Comparison of ENCODE assay signal across 38 cellular contexts in genomic region chr2:139686205-139686604, GRCh38.
"Had no signal": no experiment of that assay in that cellular context is flagged by ENCODE, and none has a peak within 500 bp of the region (broad histone marks: within the 10 kb centered on the region; RNA-seq: fewer than 3 reads in every experiment).

No MANE protein-coding gene starts in this region.

- H3K9me3 ChIP-seq: ascending aorta had no signal

- DNase-seq: activated B cell treated with CpG ODN at 0.5 μM for 24 hours; activated CD4-positive, alpha-beta memory T cell treated with anti-CD3 and anti-CD28 coated beads, Interleukin-2, amount 10 ng/mL, durations not matched to agents 7 days and 5 days; activated CD4-positive, alpha-beta T cell treated with anti-CD3 and anti-CD28 coated beads for 1 hour; activated CD4-positive, alpha-beta T cell treated with anti-CD3 and anti-CD28 coated beads for 36 hours; activated CD4-positive, alpha-beta T cell treated with anti-CD3 and anti-CD28 coated beads for 48 hours; activated CD4-positive, alpha-beta T cell treated with anti-CD3 and anti-CD28 coated beads, Interleukin-2, amount 10 ng/mL, durations not matched to agents 7 days and 5 days; activated CD4-positive, alpha-beta T cell treated with anti-CD3 and anti-CD28 coated beads, Interleukin-2, amount 50 U/mL, for 48 hours; activated CD8-positive, alpha-beta memory T cell treated with anti-CD3 and anti-CD28 coated beads for 24 hours; activated CD8-positive, alpha-beta memory T cell treated with anti-CD3 and anti-CD28 coated beads, Interleukin-2, amount 10 ng/mL, durations not matched to agents 7 days and 5 days; activated CD8-positive, alpha-beta memory T cell treated with anti-CD3 and anti-CD28 coated beads, Interleukin-2, amount 50 U/mL, for 48 hours; activated CD8-positive, alpha-beta T cell treated with anti-CD3 and anti-CD28 coated beads, Interleukin-2, amount 10 ng/mL, durations not matched to agents 7 days and 5 days; activated effector memory CD4-positive, alpha-beta T cell treated with Interleukin-2 at 50 U/mL for 16 hours; activated gamma-delta T cell; activated naive CD4-positive, alpha-beta T cell treated with anti-CD3 and anti-CD28 coated beads, Interleukin-2, amount 10 ng/mL, durations not matched to agents 7 days and 5 days; activated naive CD4-positive, alpha-beta T cell treated with Interleukin-2 at 50 U/mL for 16 hours; activated naive CD8-positive, alpha-beta T cell treated with anti-CD3 and anti-CD28 coated beads, Interleukin-2, amount 10 ng/mL, durations not matched to agents 7 days and 5 days; activated naive CD8-positive, alpha-beta T cell treated with anti-CD3 and anti-CD28 coated beads, Interleukin-2, amount 50 U/mL, for 24 hours; activated T-cell treated with anti-CD3 and anti-CD28 coated beads, Interleukin-2, amount 50 U/mL, for 24 hours; activated T-cell treated with anti-CD3 and anti-CD28 coated beads, Interleukin-2, amount 50 U/mL, for 48 hours; amygdala; anterior cingulate cortex; caudate nucleus; cerebellar nuclear complex; T-helper 2 cell; T-helper 9 cell had no signal

- H3K4me3 ChIP-seq: ascending aorta, cardiac muscle cell had no signal

- H3K27me3 Mint-ChIP-seq: activated B cell treated with CpG ODN at 0.5 μM for 24 hours; activated CD4-positive, alpha-beta memory T cell treated with anti-CD3 and anti-CD28 coated beads, Interleukin-2, amount 10 ng/mL, durations not matched to agents 7 days and 5 days; activated CD4-positive, alpha-beta T cell treated with anti-CD3 and anti-CD28 coated beads for 36 hours; activated CD4-positive, alpha-beta T cell treated with anti-CD3 and anti-CD28 coated beads, Interleukin-2, amount 10 ng/mL, durations not matched to agents 7 days and 5 days; activated CD8-positive, alpha-beta memory T cell treated with anti-CD3 and anti-CD28 coated beads, Interleukin-2, amount 10 ng/mL, durations not matched to agents 7 days and 5 days; activated naive CD4-positive, alpha-beta T cell treated with anti-CD3 and anti-CD28 coated beads, Interleukin-2, amount 10 ng/mL, durations not matched to agents 7 days and 5 days; activated naive CD4-positive, alpha-beta T cell treated with anti-CD3 and anti-CD28 coated beads, Interleukin-2, amount 50 U/mL, for 24 hours; activated naive CD8-positive, alpha-beta T cell; activated naive CD8-positive, alpha-beta T cell treated with anti-CD3 and anti-CD28 coated beads, Interleukin-2, amount 10 ng/mL, durations not matched to agents 7 days and 5 days; activated naive CD8-positive, alpha-beta T cell treated with anti-CD3 and anti-CD28 coated beads, Interleukin-2, amount 50 U/mL, for 24 hours; activated T-cell treated with anti-CD3 and anti-CD28 coated beads, Interleukin-2, amount 50 U/mL, for 24 hours; brain; central memory CD8-positive, alpha-beta T cell had no signal

- H3K9me3 Mint-ChIP-seq: brain had no signal

- H3K36me3 ChIP-seq: ascending aorta, cardiac muscle cell had no signal

- H3K27ac ChIP-seq: ascending aorta, cardiac muscle cell, VCaP had no signal

- H3K4me1 Mint-ChIP-seq: activated B cell treated with CpG ODN at 0.5 μM for 24 hours; activated CD4-positive, alpha-beta memory T cell treated with anti-CD3 and anti-CD28 coated beads, Interleukin-2, amount 10 ng/mL, durations not matched to agents 7 days and 5 days; activated CD4-positive, alpha-beta T cell treated with anti-CD3 and anti-CD28 coated beads for 36 hours; activated CD4-positive, alpha-beta T cell treated with anti-CD3 and anti-CD28 coated beads, Interleukin-2, amount 10 ng/mL, durations not matched to agents 7 days and 5 days; activated CD8-positive, alpha-beta memory T cell treated with anti-CD3 and anti-CD28 coated beads, Interleukin-2, amount 10 ng/mL, durations not matched to agents 7 days and 5 days; activated naive CD4-positive, alpha-beta T cell treated with anti-CD3 and anti-CD28 coated beads, Interleukin-2, amount 10 ng/mL, durations not matched to agents 7 days and 5 days; activated naive CD4-positive, alpha-beta T cell treated with anti-CD3 and anti-CD28 coated beads, Interleukin-2, amount 50 U/mL, for 24 hours; activated naive CD8-positive, alpha-beta T cell treated with anti-CD3 and anti-CD28 coated beads, Interleukin-2, amount 10 ng/mL, durations not matched to agents 7 days and 5 days; activated naive CD8-positive, alpha-beta T cell treated with anti-CD3 and anti-CD28 coated beads, Interleukin-2, amount 50 U/mL, for 24 hours; central memory CD8-positive, alpha-beta T cell had no signal

- H3K4me3 Mint-ChIP-seq: activated B cell treated with CpG ODN at 0.5 μM for 24 hours; activated CD4-positive, alpha-beta memory T cell treated with anti-CD3 and anti-CD28 coated beads, Interleukin-2, amount 10 ng/mL, durations not matched to agents 7 days and 5 days; activated CD4-positive, alpha-beta T cell treated with anti-CD3 and anti-CD28 coated beads for 36 hours; activated CD4-positive, alpha-beta T cell treated with anti-CD3 and anti-CD28 coated beads, Interleukin-2, amount 10 ng/mL, durations not matched to agents 7 days and 5 days; activated CD8-positive, alpha-beta memory T cell treated with anti-CD3 and anti-CD28 coated beads, Interleukin-2, amount 10 ng/mL, durations not matched to agents 7 days and 5 days; activated CD8-positive, alpha-beta T cell treated with anti-CD3 and anti-CD28 coated beads, Interleukin-2, amount 10 ng/mL, durations not matched to agents 7 days and 5 days; activated naive CD4-positive, alpha-beta T cell treated with anti-CD3 and anti-CD28 coated beads, Interleukin-2, amount 10 ng/mL, durations not matched to agents 7 days and 5 days; activated naive CD4-positive, alpha-beta T cell treated with anti-CD3 and anti-CD28 coated beads, Interleukin-2, amount 50 U/mL, for 24 hours; activated naive CD8-positive, alpha-beta T cell; activated naive CD8-positive, alpha-beta T cell treated with anti-CD3 and anti-CD28 coated beads, Interleukin-2, amount 10 ng/mL, durations not matched to agents 7 days and 5 days; activated naive CD8-positive, alpha-beta T cell treated with anti-CD3 and anti-CD28 coated beads, Interleukin-2, amount 50 U/mL, for 24 hours; activated T-cell treated with anti-CD3 and anti-CD28 coated beads, Interleukin-2, amount 50 U/mL, for 24 hours; brain; central memory CD8-positive, alpha-beta T cell; T-helper 1 cell treated with Interleukin-12 subunit alpha and Interleukin-12 subunit beta and Interleukin-4 antibody, amounts not matched to agents 30 μg/mL and 1 μg/mL, for 36 hours; T-helper 2 cell treated with Interferon-gamma antibody and Interleukin-4, amounts not matched to agents 5 μg/mL and 100 μg/mL, for 36 hours had no signal

- ATAC-seq: activated CD4-positive, alpha-beta T cell treated with anti-CD3 and anti-CD28 coated beads for 36 hours; activated CD4-positive, CD25-positive, alpha-beta regulatory T cell treated with anti-CD3 and anti-CD28 coated beads, Interleukin-2, amount 50 U/mL, for 24 hours; activated CD8-positive, alpha-beta memory T cell treated with anti-CD3 and anti-CD28 coated beads, Interleukin-2, amount 10 ng/mL, durations not matched to agents 7 days and 5 days; activated CD8-positive, alpha-beta T cell treated with anti-CD3 and anti-CD28 coated beads, Interleukin-2, amount 10 ng/mL, durations not matched to agents 7 days and 5 days; activated naive CD8-positive, alpha-beta T cell treated with anti-CD3 and anti-CD28 coated beads, Interleukin-2, amount 50 U/mL, for 24 hours had no signal

- H3K36me3 Mint-ChIP-seq: activated CD8-positive, alpha-beta memory T cell treated with anti-CD3 and anti-CD28 coated beads, Interleukin-2, amount 10 ng/mL, durations not matched to agents 7 days and 5 days; activated naive CD4-positive, alpha-beta T cell treated with anti-CD3 and anti-CD28 coated beads, Interleukin-2, amount 10 ng/mL, durations not matched to agents 7 days and 5 days; activated naive CD4-positive, alpha-beta T cell treated with anti-CD3 and anti-CD28 coated beads, Interleukin-2, amount 50 U/mL, for 24 hours; activated naive CD8-positive, alpha-beta T cell; activated naive CD8-positive, alpha-beta T cell treated with anti-CD3 and anti-CD28 coated beads, Interleukin-2, amount 10 ng/mL, durations not matched to agents 7 days and 5 days; brain had no signal

- FAIRE-seq: bronchial epithelial cell, TTC549 had no signal

- H3K27ac Mint-ChIP-seq: activated B cell treated with CpG ODN at 0.5 μM for 24 hours; activated CD4-positive, alpha-beta memory T cell treated with anti-CD3 and anti-CD28 coated beads, Interleukin-2, amount 10 ng/mL, durations not matched to agents 7 days and 5 days; activated CD4-positive, alpha-beta T cell treated with anti-CD3 and anti-CD28 coated beads for 36 hours; activated CD4-positive, alpha-beta T cell treated with anti-CD3 and anti-CD28 coated beads, Interleukin-2, amount 10 ng/mL, durations not matched to agents 7 days and 5 days; activated CD8-positive, alpha-beta memory T cell treated with anti-CD3 and anti-CD28 coated beads, Interleukin-2, amount 10 ng/mL, durations not matched to agents 7 days and 5 days; activated CD8-positive, alpha-beta T cell treated with anti-CD3 and anti-CD28 coated beads, Interleukin-2, amount 10 ng/mL, durations not matched to agents 7 days and 5 days; activated naive CD4-positive, alpha-beta T cell treated with anti-CD3 and anti-CD28 coated beads, Interleukin-2, amount 10 ng/mL, durations not matched to agents 7 days and 5 days; activated naive CD4-positive, alpha-beta T cell treated with anti-CD3 and anti-CD28 coated beads, Interleukin-2, amount 50 U/mL, for 24 hours; activated naive CD8-positive, alpha-beta T cell; activated naive CD8-positive, alpha-beta T cell treated with anti-CD3 and anti-CD28 coated beads, Interleukin-2, amount 10 ng/mL, durations not matched to agents 7 days and 5 days; activated naive CD8-positive, alpha-beta T cell treated with anti-CD3 and anti-CD28 coated beads, Interleukin-2, amount 50 U/mL, for 24 hours; activated T-cell treated with anti-CD3 and anti-CD28 coated beads, Interleukin-2, amount 50 U/mL, for 24 hours; activated T-helper 2 cell treated with anti-CD3 and anti-CD28 coated beads, Interferon-gamma antibody, Interleukin-2, Interleukin-4, amounts not matched to agents 10 μg/mL and 5 μg/mL and 100 μg/mL, durations not matched to agents 14 hours and 24 hours and 36 hours; brain; T-helper 1 cell treated with Interleukin-12 subunit alpha and Interleukin-12 subunit beta and Interleukin-4 antibody, amounts not matched to agents 30 μg/mL and 1 μg/mL, for 36 hours; T-helper 2 cell treated with Interferon-gamma antibody and Interleukin-4, amounts not matched to agents 5 μg/mL and 100 μg/mL, for 36 hours had no signal

- H3K4me1 ChIP-seq: ascending aorta had no signal

- H3K27me3 ChIP-seq: ascending aorta, cardiac muscle cell had no signal
